9 cellular contexts compared by ENCODE assay signal in the genomic region with DNA sequence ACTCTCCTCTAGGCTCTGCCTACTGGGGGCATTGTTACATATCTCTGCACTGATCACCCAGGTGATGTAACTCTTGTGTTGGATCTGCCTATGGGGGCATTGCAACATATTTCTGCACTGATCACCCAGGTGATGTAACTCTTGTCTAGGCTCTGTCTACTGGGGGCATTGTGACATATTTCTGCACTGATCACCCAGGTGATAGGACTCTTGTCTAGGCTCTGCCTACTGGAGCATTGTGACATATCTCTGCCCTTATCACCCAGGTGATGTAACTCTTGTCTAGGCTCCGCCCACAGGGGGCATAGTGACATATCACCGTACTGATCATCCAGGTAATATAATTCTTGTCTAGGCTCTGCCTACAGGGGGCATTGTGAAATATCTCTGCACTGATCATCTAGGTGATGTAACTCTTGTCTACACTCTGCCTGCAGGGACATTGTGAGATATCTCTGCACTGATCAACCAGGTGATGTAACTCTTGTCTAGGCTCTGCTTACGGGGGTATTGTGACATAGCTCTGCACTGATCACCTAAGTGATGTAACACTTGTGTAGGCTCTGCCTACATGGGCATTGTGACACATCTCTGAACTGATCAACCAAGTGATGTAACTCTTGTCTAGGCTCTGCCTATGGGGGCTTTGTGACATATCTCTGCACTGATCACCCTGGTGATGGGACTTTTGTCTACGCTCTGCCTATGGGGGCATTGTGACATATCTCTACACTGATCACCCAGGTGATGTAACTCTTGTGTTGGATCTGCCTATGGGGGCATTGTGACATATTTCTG. TPM values are rescaled to one million over a fixed set of nuclear protein-coding genes. Genes with fewer than 3 reads are reported as not detected.
"Had no signal": no experiment of that assay in that cellular context is flagged by ENCODE, and none has a peak within 500 bp of the region (broad histone marks: within the 10 kb centered on the region; RNA-seq: fewer than 3 reads in every experiment).

No MANE protein-coding gene starts in this region.

RNA-seq across cellular contexts. Expression of gene TUBB8B, which starts 56.8 kb away (rescaled TPM):
- total RNA-seq: activated CD4-positive, alpha-beta T cell treated with anti-CD3 and anti-CD28 coated beads, Interleukin-2, amount 10 ng/mL, durations not matched to agents 7 days and 5 days; activated naive CD8-positive, alpha-beta T cell treated with anti-CD3 and anti-CD28 coated beads, Interleukin-2, amount 10 ng/mL, durations not matched to agents 7 days and 5 days; activated T-cell treated with anti-CD3 and anti-CD28 coated beads, Interleukin-2, amount 50 U/mL, for 4 hours; astrocyte; body of pancreas; RPMI7951; SJCRH30; T-helper 1 cell treated with Interleukin-12 subunit alpha and Interleukin-12 subunit beta and Interleukin-4 antibody, amounts not matched to agents 30 ng/mL and 1 ng/mL, for 36 hours; T-helper 2 cell treated with Interferon-gamma antibody and Interleukin-4, amounts not matched to agents 100 ng/mL and 5 ng/mL, for 36 hours had no signal
